Comparison of ENCODE assay signal across 10 cellular contexts in genomic region chr5:119400248-119400647, GRCh38. TPM values are rescaled to one million over a fixed set of nuclear protein-coding genes. Genes with fewer than 3 reads are reported as not detected.
DNase-seq lines count a peak whose midpoint lies in the region; ATAC-seq lines count a peak whose summit lies in the region.
"Had no signal": no experiment of that assay in that cellular context is flagged by ENCODE, and none has a peak within 500 bp of the region (broad histone marks: within the 10 kb centered on the region; RNA-seq: fewer than 3 reads in every experiment).

No MANE protein-coding gene starts in this region.

- DNase-seq in NCI-H345 (lab: John Stamatoyannopoulos, UW) (peak; percentile 7), NCI-H345 treated with DMSO at 0.1 percent for 48 hours (lab: John Stamatoyannopoulos, UW; ENCODE audit: unreplicated experiment) (no peak), anterior cingulate cortex (lab: John Stamatoyannopoulos, UW) (no peak), caudate nucleus (lab: John Stamatoyannopoulos, UW) (no peak), iPS-NIHi7 (ENCODE audit: extremely low spot score) (no peak)
- DNase-seq in activated naive CD8-positive, alpha-beta T cell treated with anti-CD3 and anti-CD28 coated beads, Interleukin-2, amount 50 U/mL, for 24 hours = no peak
- DNase-seq in naive thymus-derived CD4-positive, alpha-beta T cell = no peak
- DNase-seq: amniotic stem cell, erythroblast had no signal

- intact Hi-C loops in naive thymus-derived CD4-positive, alpha-beta T cell (cut with micrococcal nuclease) = no loop called here

- H3K4me3 Mint-ChIP-seq in activated naive CD8-positive, alpha-beta T cell treated with anti-CD3 and anti-CD28 coated beads, Interleukin-2, amount 50 U/mL, for 24 hours = no peak overlapping the region
- H3K4me3 Mint-ChIP-seq in naive thymus-derived CD4-positive, alpha-beta T cell = no peak overlapping the region

- peak overlapping the region; percentile 97 for H3K27ac Mint-ChIP-seq in activated naive CD8-positive, alpha-beta T cell treated with anti-CD3 and anti-CD28 coated beads, Interleukin-2, amount 50 U/mL, for 24 hours
- peak overlapping the region in 7 of 9 donors; percentile 9 to 78 (median 38) for H3K27ac Mint-ChIP-seq in naive thymus-derived CD4-positive, alpha-beta T cell

- peaks cover 24% of the 10 kb centered on the region for H3K36me3 Mint-ChIP-seq in activated naive CD8-positive, alpha-beta T cell treated with anti-CD3 and anti-CD28 coated beads, Interleukin-2, amount 50 U/mL, for 24 hours (ENCODE audit: low read depth)
- H3K36me3 Mint-ChIP-seq in naive thymus-derived CD4-positive, alpha-beta T cell = peaks cover 0 to 16% (median 2%) of the 10 kb centered on the region in 5 donors

- peaks cover 74% of the 10 kb centered on the region for H3K4me1 Mint-ChIP-seq in activated naive CD8-positive, alpha-beta T cell treated with anti-CD3 and anti-CD28 coated beads, Interleukin-2, amount 50 U/mL, for 24 hours
- H3K4me1 Mint-ChIP-seq in naive thymus-derived CD4-positive, alpha-beta T cell = peaks cover 20 to 38% (median 32%) of the 10 kb centered on the region in 7 donors

- H3K27me3 Mint-ChIP-seq in activated naive CD8-positive, alpha-beta T cell treated with anti-CD3 and anti-CD28 coated beads, Interleukin-2, amount 50 U/mL, for 24 hours = no peaks in the 10 kb centered on the region
- H3K27me3 Mint-ChIP-seq in naive thymus-derived CD4-positive, alpha-beta T cell = no peaks in the 10 kb centered on the region

- H3K27me3 ChIP-seq in naive thymus-derived CD4-positive, alpha-beta T cell (ENCODE audit: control insufficient read depth in 2 of 2, insufficient read depth in 2 of 2, low read length in 2 of 2) = no peaks in the 10 kb centered on the region

- no peaks in the 10 kb centered on the region for H3K9me3 Mint-ChIP-seq in activated naive CD8-positive, alpha-beta T cell treated with anti-CD3 and anti-CD28 coated beads, Interleukin-2, amount 50 U/mL, for 24 hours
- no peaks in the 10 kb centered on the region for H3K9me3 Mint-ChIP-seq in naive thymus-derived CD4-positive, alpha-beta T cell

- ATAC-seq in HG02884 (IDR thresholded peaks at IDR 0.05; ENCODE audit: unreplicated experiment) = peak; percentile 23
- peak; percentile 31 for ATAC-seq in activated naive CD8-positive, alpha-beta T cell treated with anti-CD3 and anti-CD28 coated beads, Interleukin-2, amount 50 U/mL, for 24 hours
- no peak for ATAC-seq in naive thymus-derived CD4-positive, alpha-beta T cell

- POLR2A ChIA-PET in naive thymus-derived CD4-positive, alpha-beta T cell (lab: Charles Lee) = interaction anchor here (0.9 to 2.1 kb wide), 4 partner anchors 11 to 90 kb away, joined by 3 to 6 read pairs (median 4); no protein-coding TSS in a partner anchor

- H3K36me3 ChIP-seq in naive thymus-derived CD4-positive, alpha-beta T cell (ENCODE audit: control insufficient read depth in 2 of 3, insufficient read depth in 3 of 3, low read length in 3 of 3) = peaks cover 0 to 1% (median 0%) of the 10 kb centered on the region in 3 experiments

- H3K9me3 ChIP-seq in naive thymus-derived CD4-positive, alpha-beta T cell (ENCODE audit: control insufficient read depth in 2 of 3, low read length in 3 of 3) = no peaks in the 10 kb centered on the region

- H3K4me1 ChIP-seq in naive thymus-derived CD4-positive, alpha-beta T cell (ENCODE audit: control insufficient read depth in 2 of 2, insufficient read depth in 2 of 2, low read length in 2 of 2) = no peaks in the 10 kb centered on the region

- H3K4me3 ChIP-seq in naive thymus-derived CD4-positive, alpha-beta T cell (ENCODE audit: low read length) = no peak overlapping the region

- CTCF ChIA-PET in naive thymus-derived CD4-positive, alpha-beta T cell (lab: Charles Lee) = interaction anchor here (0.6 to 1.5 kb wide), 2 partner anchors 15 to 62 kb away, joined by 3 read pairs; no protein-coding TSS in a partner anchor

- H3K27ac ChIP-seq in naive thymus-derived CD4-positive, alpha-beta T cell (ENCODE audit: low read depth, low read length) = no peak overlapping the region
- no peak overlapping the region for H3K27ac ChIP-seq in caudate nucleus (ENCODE audit: low read depth, low read length)

RNA-seq across cellular contexts. Expression of gene TNFAIP8, which starts 44.4 kb away (rescaled TPM):
- total RNA-seq in naive thymus-derived CD4-positive, alpha-beta T cell = 100 to 1,000 TPM; 102 to 162 (median 130) TPM
- 100 to 1,000 TPM; 261 to 285 TPM for polyA plus RNA-seq in naive thymus-derived CD4-positive, alpha-beta T cell

RNA-seq across cellular contexts. Expression of gene HSD17B4, which starts 52.0 kb away (rescaled TPM):
- total RNA-seq in naive thymus-derived CD4-positive, alpha-beta T cell = 10 to 100 TPM; 22.5 to 77.2 (median 71.0) TPM
- polyA plus RNA-seq in naive thymus-derived CD4-positive, alpha-beta T cell = 100 to 1,000 TPM in 1 of 2 donors, 10 to 100 TPM in 1; 55.7 to 131 TPM
